In the genomic region with DNA sequence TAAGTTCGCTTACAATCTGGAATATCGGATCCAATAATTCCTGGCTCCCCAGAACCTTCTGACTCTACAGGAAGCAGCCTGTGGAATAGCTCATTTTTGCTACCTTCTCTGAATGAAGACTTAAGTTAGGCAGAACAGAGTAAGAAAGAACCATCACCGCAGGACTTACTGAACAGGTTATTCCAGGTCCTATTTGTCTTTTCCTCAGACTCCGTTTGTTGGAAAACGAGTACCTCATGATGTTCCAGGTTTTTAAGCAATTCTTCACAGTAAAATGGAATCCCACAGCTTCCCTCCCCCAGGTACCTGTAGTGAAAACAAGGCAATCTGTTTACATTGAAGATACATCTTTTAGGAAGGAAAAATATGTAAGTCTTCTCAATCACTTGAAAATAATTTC, we compare ENCODE assay signal across 22 cellular contexts. TPM values are rescaled to one million over a fixed set of nuclear protein-coding genes. Genes with fewer than 3 reads are reported as not detected.
"Had no signal": no experiment of that assay in that cellular context is flagged by ENCODE, and none has a peak within 500 bp of the region (broad histone marks: within the 10 kb centered on the region; RNA-seq: fewer than 3 reads in every experiment).

No MANE protein-coding gene starts in this region.

- H3K9me3 Mint-ChIP-seq: activated CD4-positive, alpha-beta memory T cell treated with anti-CD3 and anti-CD28 coated beads, Interleukin-2, amount 10 ng/mL, durations not matched to agents 7 days and 5 days; activated CD4-positive, alpha-beta T cell treated with anti-CD3 and anti-CD28 coated beads, Interleukin-2, amount 10 ng/mL, durations not matched to agents 7 days and 5 days; activated naive CD4-positive, alpha-beta T cell treated with anti-CD3 and anti-CD28 coated beads for 36 hours; activated T-helper 17 cell treated with anti-CD3 and anti-CD28 coated beads, Interleukin-2, amount 50 U/mL, for 72 hours had no signal

- DNase-seq: activated CD4-positive, alpha-beta memory T cell treated with anti-CD3 and anti-CD28 coated beads, Interleukin-2, amount 10 ng/mL, durations not matched to agents 7 days and 5 days; activated CD4-positive, alpha-beta T cell treated with anti-CD3 and anti-CD28 coated beads, Interleukin-2, amount 10 ng/mL, durations not matched to agents 7 days and 5 days; activated CD4-positive, CD25-positive, alpha-beta regulatory T cell; activated gamma-delta T cell; activated naive CD4-positive, alpha-beta T cell treated with anti-CD3 and anti-CD28 coated beads for 36 hours; activated T-cell treated with anti-CD3 and anti-CD28 coated beads for 4 hours; activated T-cell treated with anti-CD3 and anti-CD28 coated beads, Interleukin-2, amount 50 U/mL, for 48 hours; caudate nucleus; NCI-H1105 treated with DMSO at 0.1 percent for 48 hours; NCI-H146; NCI-H1930; NCI-H2107; NCI-H2171 treated with DMSO at 0.1 percent for 48 hours; NCI-H226; NCI-H526; SHP77 treated with DMSO at 0.1 percent for 48 hours; T-helper 17 cell; T-helper 9 cell had no signal

- H3K4me1 Mint-ChIP-seq: activated CD4-positive, alpha-beta memory T cell treated with anti-CD3 and anti-CD28 coated beads, Interleukin-2, amount 10 ng/mL, durations not matched to agents 7 days and 5 days; activated CD4-positive, alpha-beta T cell treated with anti-CD3 and anti-CD28 coated beads, Interleukin-2, amount 10 ng/mL, durations not matched to agents 7 days and 5 days; activated T-helper 17 cell treated with anti-CD3 and anti-CD28 coated beads, Interleukin-2, amount 50 U/mL, for 72 hours; T-helper 17 cell had no signal

- H3K27ac Mint-ChIP-seq: activated CD4-positive, alpha-beta memory T cell treated with anti-CD3 and anti-CD28 coated beads, Interleukin-2, amount 10 ng/mL, durations not matched to agents 7 days and 5 days; activated CD4-positive, alpha-beta T cell treated with anti-CD3 and anti-CD28 coated beads, Interleukin-2, amount 10 ng/mL, durations not matched to agents 7 days and 5 days; activated naive CD4-positive, alpha-beta T cell treated with anti-CD3 and anti-CD28 coated beads for 36 hours; activated naive CD8-positive, alpha-beta T cell; activated T-helper 17 cell treated with anti-CD3 and anti-CD28 coated beads, Interleukin-2, amount 50 U/mL, for 72 hours; T-helper 17 cell had no signal

- H3K4me3 Mint-ChIP-seq: activated CD4-positive, alpha-beta memory T cell treated with anti-CD3 and anti-CD28 coated beads, Interleukin-2, amount 10 ng/mL, durations not matched to agents 7 days and 5 days; activated CD4-positive, alpha-beta T cell treated with anti-CD3 and anti-CD28 coated beads, Interleukin-2, amount 10 ng/mL, durations not matched to agents 7 days and 5 days; activated naive CD4-positive, alpha-beta T cell treated with anti-CD3 and anti-CD28 coated beads for 36 hours; activated naive CD8-positive, alpha-beta T cell; activated T-helper 17 cell treated with anti-CD3 and anti-CD28 coated beads, Interleukin-2, amount 50 U/mL, for 72 hours; T-helper 17 cell had no signal

- H3K27me3 Mint-ChIP-seq: activated naive CD8-positive, alpha-beta T cell; activated T-helper 17 cell treated with anti-CD3 and anti-CD28 coated beads, Interleukin-2, amount 50 U/mL, for 72 hours had no signal

- ATAC-seq: activated T-helper 17 cell treated with anti-CD3 and anti-CD28 coated beads, Interleukin-2, amount 50 U/mL, for 72 hours; T-helper 17 cell had no signal

- H3K36me3 Mint-ChIP-seq: activated naive CD8-positive, alpha-beta T cell had no signal

RNA-seq across cellular contexts. Expression of gene ADCY10, which starts 59.8 kb away (rescaled TPM):
- total RNA-seq: activated CD8-positive, alpha-beta memory T cell treated with anti-CD3 and anti-CD28 coated beads for 36 hours; SK-MEL-5 had no signal
